In genomic region chr2:47312504-47312875, GRCh38 we compare ENCODE assay signal across 28 cellular contexts. TPM values are rescaled to one million over a fixed set of nuclear protein-coding genes. Genes with fewer than 3 reads are reported as not detected.
A peak's percentile ranks its signal among the peaks of the same experiment; 100 is the strongest.
DNase-seq lines count a peak whose midpoint lies in the region; ATAC-seq and TF ChIP-seq lines count a peak whose summit lies in the region.
"Had no signal": no experiment of that assay in that cellular context is flagged by ENCODE, and none has a peak within 500 bp of the region (broad histone marks: within the 10 kb centered on the region; RNA-seq: fewer than 3 reads in every experiment).

No MANE protein-coding gene starts in this region.

- TF ChIP-seq CTCF in HCT116 (IDR thresholded peaks at IDR 0.05 in 2 of 3, conservative IDR thresholded peaks at IDR 0.05 in 1 of 3; ENCODE audit: borderline replicate concordance in 1 of 3, insufficient read depth in 1 of 3, low read depth in 2 of 3, low read length in 2 of 3), result no peak
- no peak for TF ChIP-seq CTCF in SU-DHL-6 (IDR thresholded peaks at IDR 0.05; ENCODE audit: insufficient read depth, low read length, poor library complexity, severe bottlenecking)
- no peak for TF ChIP-seq CTCF in hepatocyte (IDR thresholded peaks at IDR 0.05; ENCODE audit: poor library complexity)
- no peak for TF ChIP-seq CTCF in smooth muscle cell (IDR thresholded peaks at IDR 0.05; ENCODE audit: borderline replicate concordance, insufficient read depth, poor library complexity, severe bottlenecking)

- H3F3A ChIP-seq in SU-DHL-6 (ENCODE audit: insufficient read depth) (peaks cover 30% of the 10 kb centered on the region), smooth muscle cell (ENCODE audit: low read depth) (peaks cover 12% of the 10 kb centered on the region)

- no peaks in the 10 kb centered on the region for H3K9me3 Mint-ChIP-seq in activated T-helper 2 cell treated with anti-CD3 and anti-CD28 coated beads, Interferon-gamma antibody, Interleukin-2, Interleukin-4, amounts not matched to agents 10 μg/mL and 5 μg/mL and 100 μg/mL, durations not matched to agents 14 hours and 24 hours and 36 hours
- H3K9me3 Mint-ChIP-seq: activated B cell treated with CpG ODN at 0.5 μM for 24 hours; activated T-cell treated with anti-CD3 and anti-CD28 coated beads, Interleukin-2, amount 50 U/mL, for 4 hours; neural crest cell; type B pancreatic cell had no signal

- no peaks in the 10 kb centered on the region for H3K36me3 Mint-ChIP-seq in activated T-helper 2 cell treated with anti-CD3 and anti-CD28 coated beads, Interferon-gamma antibody, Interleukin-2, Interleukin-4, amounts not matched to agents 10 μg/mL and 5 μg/mL and 100 μg/mL, durations not matched to agents 14 hours and 24 hours and 36 hours (ENCODE audit: low read depth)
- H3K36me3 Mint-ChIP-seq: type B pancreatic cell had no signal

- H3K4me1 ChIP-seq in HCT116 (ENCODE audit: control insufficient read depth in 1 of 2, insufficient read depth in 2 of 2, low read length in 2 of 2) (peaks cover 16 to 20% of the 10 kb centered on the region in 2 experiments; a peak in 3 of 4 replicates), hepatocyte (ENCODE audit: insufficient read depth) (peaks cover 42% of the 10 kb centered on the region), smooth muscle cell (ENCODE audit: low read depth) (peaks cover 20% of the 10 kb centered on the region)

- ATAC-seq in HCT116 (no peak), GM21723 (IDR thresholded peaks at IDR 0.05; ENCODE audit: unreplicated experiment) (no peak)
- ATAC-seq: activated T-cell treated with anti-CD3 and anti-CD28 coated beads, Interleukin-2, amount 50 U/mL, for 4 hours had no signal

- DNase-seq in HCT116 (ENCODE audit: low read depth, low spot score) (no peak), hepatocyte (ENCODE audit: low spot score) (no peak), smooth muscle cell (lab: John Stamatoyannopoulos, UW; ENCODE audit: unreplicated experiment) (no peak), UCSD-AML1 (lab: John Stamatoyannopoulos, UW; ENCODE audit: unreplicated experiment) (no peak), GM19240 (ENCODE audit: insufficient read length, low spot score) (no peak)
- DNase-seq in activated T-helper 2 cell treated with anti-CD3 and anti-CD28 coated beads, Interferon-gamma antibody, Interleukin-2, Interleukin-4, amounts not matched to agents 10 μg/mL and 5 μg/mL and 100 μg/mL, durations not matched to agents 14 hours and 24 hours and 36 hours (ENCODE audit: low spot score), result no peak
- DNase-seq: ACHN; activated B cell treated with CpG ODN at 0.5 μM for 24 hours; activated CD4-positive, alpha-beta T cell treated with anti-CD3 and anti-CD28 coated beads, Interleukin-2, amount 50 U/mL, for 1 hour; activated T-cell treated with anti-CD3 and anti-CD28 coated beads, Interleukin-2, amount 50 U/mL, for 4 hours; effector memory CD4-positive, alpha-beta T cell; KBM-7; kidney glomerular epithelial cell; NCI-H1436; NCI-H2107; NCI-H446 treated with DMSO at 0.1 percent for 48 hours; SIG-M5; stimulated activated naive CD4-positive, alpha-beta T cell treated with Interleukin-2 at 50 U/mL for 16 hours; SW 1271; T1000 had no signal

- no peak overlapping the region for H3K4me3 ChIP-seq in HCT116 (replicated peaks in 1 of 2; ENCODE audit: low read depth in 1 of 2, low read length in 2 of 2)
- H3K4me3 ChIP-seq in SU-DHL-6 (ENCODE audit: insufficient read depth, low read length, poor library complexity, severe bottlenecking), result no peak overlapping the region
- no peak overlapping the region for H3K4me3 ChIP-seq in hepatocyte
- no peak overlapping the region for H3K4me3 ChIP-seq in smooth muscle cell
- H3K4me3 ChIP-seq: BLaER1, HAP-1, lung had no signal

- H3K9me3 ChIP-seq in HCT116 (ENCODE audit: control insufficient read depth in 1 of 2, insufficient read depth in 1 of 2, low read depth in 1 of 2, low read length in 2 of 2) (no peaks in the 10 kb centered on the region), SU-DHL-6 (ENCODE audit: insufficient read depth, low read length) (no peaks in the 10 kb centered on the region), hepatocyte (ENCODE audit: low read depth) (no peaks in the 10 kb centered on the region), smooth muscle cell (replicated peaks; ENCODE audit: low read depth) (no peaks in the 10 kb centered on the region)
- H3K9me3 ChIP-seq: HAP-1 had no signal

- no peaks in the 10 kb centered on the region for H4K20me1 ChIP-seq in HCT116 (ENCODE audit: insufficient read depth)
- no peaks in the 10 kb centered on the region for H4K20me1 ChIP-seq in SU-DHL-6 (ENCODE audit: low read depth, low read length)
- H4K20me1 ChIP-seq in hepatocyte (ENCODE audit: insufficient read depth, poor library complexity, severe bottlenecking), result no peaks in the 10 kb centered on the region
- no peaks in the 10 kb centered on the region for H4K20me1 ChIP-seq in smooth muscle cell (ENCODE audit: low read depth)
- H4K20me1 ChIP-seq: BLaER1 had no signal

- H3K27ac Mint-ChIP-seq in activated T-helper 2 cell treated with anti-CD3 and anti-CD28 coated beads, Interferon-gamma antibody, Interleukin-2, Interleukin-4, amounts not matched to agents 10 μg/mL and 5 μg/mL and 100 μg/mL, durations not matched to agents 14 hours and 24 hours and 36 hours, result no peak overlapping the region

- intact Hi-C loops in HCT116 (cut with micrococcal nuclease), result no loop called here
- intact Hi-C loops in activated T-helper 2 cell treated with anti-CD3 and anti-CD28 coated beads, Interferon-gamma antibody, Interleukin-2, Interleukin-4, amounts not matched to agents 10 μg/mL and 5 μg/mL and 100 μg/mL, durations not matched to agents 14 hours and 24 hours and 36 hours (cut with micrococcal nuclease), result no loop called here

- no peak overlapping the region for H3K4me3 Mint-ChIP-seq in activated T-helper 2 cell treated with anti-CD3 and anti-CD28 coated beads, Interferon-gamma antibody, Interleukin-2, Interleukin-4, amounts not matched to agents 10 μg/mL and 5 μg/mL and 100 μg/mL, durations not matched to agents 14 hours and 24 hours and 36 hours (ENCODE audit: low read depth)
- H3K4me3 Mint-ChIP-seq: activated B cell treated with CpG ODN at 0.5 μM for 24 hours; activated T-cell treated with anti-CD3 and anti-CD28 coated beads, Interleukin-2, amount 50 U/mL, for 4 hours; brain; neural crest cell had no signal

- TF ChIP-seq POLR2A in HCT116 (IDR thresholded peaks at IDR 0.05; ENCODE audit: borderline replicate concordance, extremely low read depth, insufficient read depth, insufficient read length), result no peak

- CTCF ChIA-PET in HCT116 (lab: Charles Lee), result interaction anchor here (0.8 kb wide), 1 partner anchor 11 kb away, joined by 10 read pairs; no protein-coding TSS in a partner anchor

- POLR2A ChIA-PET in HCT116 (lab: Charles Lee), result interaction anchor here (0.9 kb wide), 1 partner anchor 309 kb away, joined by 3 read pairs; no protein-coding TSS in a partner anchor

- H3K27me3 ChIP-seq in HCT116 (ENCODE audit: insufficient read depth, low read length), result no peaks in the 10 kb centered on the region
- H3K27me3 ChIP-seq in SU-DHL-6 (ENCODE audit: low read length), result no peaks in the 10 kb centered on the region
- H3K27me3 ChIP-seq in hepatocyte, result no peaks in the 10 kb centered on the region
- H3K27me3 ChIP-seq in smooth muscle cell (ENCODE audit: low read depth), result no peaks in the 10 kb centered on the region
- H3K27me3 ChIP-seq: BLaER1 had no signal

- H3K36me3 ChIP-seq in HCT116 (ENCODE audit: control insufficient read depth in 1 of 2, insufficient read depth in 2 of 2, low read length in 2 of 2), result no peaks in the 10 kb centered on the region
- H3K36me3 ChIP-seq in SU-DHL-6 (ENCODE audit: low read length), result no peaks in the 10 kb centered on the region
- H3K36me3 ChIP-seq in hepatocyte (replicated peaks; ENCODE audit: insufficient read depth, low read depth), result no peaks in the 10 kb centered on the region
- H3K36me3 ChIP-seq in smooth muscle cell (ENCODE audit: low read depth), result no peaks in the 10 kb centered on the region
- H3K36me3 ChIP-seq: BLaER1, HAP-1 had no signal

- H3K9me2 ChIP-seq in HCT116 (ENCODE audit: insufficient read depth), result no peaks in the 10 kb centered on the region
- no peaks in the 10 kb centered on the region for H3K9me2 ChIP-seq in SU-DHL-6 (replicated peaks; ENCODE audit: insufficient read depth, low read length)
- no peaks in the 10 kb centered on the region for H3K9me2 ChIP-seq in hepatocyte (replicated peaks; ENCODE audit: insufficient read depth)

- H3K4me1 Mint-ChIP-seq in activated T-helper 2 cell treated with anti-CD3 and anti-CD28 coated beads, Interferon-gamma antibody, Interleukin-2, Interleukin-4, amounts not matched to agents 10 μg/mL and 5 μg/mL and 100 μg/mL, durations not matched to agents 14 hours and 24 hours and 36 hours (ENCODE audit: low read depth), result no peaks in the 10 kb centered on the region

- H3K27ac ChIP-seq in HCT116 (ENCODE audit: low read depth, low read length) (no peak overlapping the region), SU-DHL-6 (ENCODE audit: low read depth, low read length) (peak overlapping the region; percentile 96; the same call in 1 of the 2 replicates), hepatocyte (peak overlapping the region; percentile 89), smooth muscle cell (ENCODE audit: low read depth) (peak overlapping the region; percentile 36)
- H3K27ac ChIP-seq: BLaER1 had no signal

- TF ChIP-seq RAD21 in HCT116 (IDR thresholded peaks at IDR 0.05; ENCODE audit: low read depth), result no peak

- peaks cover 6% of the 10 kb centered on the region for H3K27me3 Mint-ChIP-seq in activated T-helper 2 cell treated with anti-CD3 and anti-CD28 coated beads, Interferon-gamma antibody, Interleukin-2, Interleukin-4, amounts not matched to agents 10 μg/mL and 5 μg/mL and 100 μg/mL, durations not matched to agents 14 hours and 24 hours and 36 hours (ENCODE audit: low read depth)
- H3K27me3 Mint-ChIP-seq: activated B cell treated with CpG ODN at 0.5 μM for 24 hours, type B pancreatic cell had no signal

- peak overlapping the region; percentile 57 for H2AFZ ChIP-seq in HCT116 (ENCODE audit: low read depth, low read length, poor library complexity, severe bottlenecking)
- H2AFZ ChIP-seq in SU-DHL-6 (ENCODE audit: low read depth, low read length, severe bottlenecking), result no peak overlapping the region
- H2AFZ ChIP-seq in hepatocyte, result no peak overlapping the region
- no peak overlapping the region for H2AFZ ChIP-seq in smooth muscle cell (ENCODE audit: low read depth)

- H3K9ac ChIP-seq in HCT116 (ENCODE audit: low read length) (no peak overlapping the region), SU-DHL-6 (ENCODE audit: low read length) (no peak overlapping the region), smooth muscle cell (ENCODE audit: low read depth) (no peak overlapping the region)
- H3K9ac ChIP-seq: BLaER1 had no signal

- RAD21 ChIA-PET in HCT116 (lab: Charles Lee; ENCODE audit: low non-redundant PET in 1 of 2, low total read pairs in 2 of 2, uncharacterized antibody in 2 of 2, unreplicated experiment in 2 of 2), result interaction anchor here (1.0 to 1.1 kb wide), 2 partner anchors 10 kb away, joined by 3 to 4 read pairs; no protein-coding TSS in a partner anchor

- BruUV-seq in HCT116 (replicated peaks; lab: Mats Ljungman, UMichigan), result no TSS peak

- H3K79me2 ChIP-seq in HCT116 (ENCODE audit: insufficient read depth, low read length) (no peaks in the 10 kb centered on the region), SU-DHL-6 (ENCODE audit: insufficient read depth, low read length) (no peaks in the 10 kb centered on the region), hepatocyte (no peaks in the 10 kb centered on the region), smooth muscle cell (ENCODE audit: low read depth) (no peaks in the 10 kb centered on the region)

- H3K4me2 ChIP-seq in HCT116 (ENCODE audit: low read length) (peak overlapping the region; percentile 43), SU-DHL-6 (ENCODE audit: low read depth, low read length, poor library complexity, severe bottlenecking) (no peak overlapping the region), hepatocyte (peak overlapping the region; percentile 42), smooth muscle cell (no peak overlapping the region)

RNA-seq across cellular contexts. Expression of gene EPCAM, which starts 56.6 kb away (rescaled TPM):
- 274 TPM for total RNA-seq in HCT116 (2021; ENCODE audit: unreplicated experiment)
- polyA plus RNA-seq in HCT116 (2012), result 191 and 235 TPM in 2 replicates
- 390 and 442 TPM in 2 replicates for total RNA-seq in hepatocyte
- polyA plus RNA-seq in hepatocyte, result 521 and 613 TPM in 2 replicates
- total RNA-seq in smooth muscle cell, result 23.4 and 26.3 TPM in 2 replicates
- 6.6 and 60.1 TPM in 2 replicates for polyA plus RNA-seq in smooth muscle cell
- total RNA-seq in activated T-helper 2 cell treated with anti-CD3 and anti-CD28 coated beads, Interferon-gamma antibody, Interleukin-2, Interleukin-4, amounts not matched to agents 10 μg/mL and 5 μg/mL and 100 μg/mL, durations not matched to agents 14 hours and 24 hours and 36 hours, result 0.11 and 0.51 TPM in 2 replicates
- total RNA-seq: activated B cell treated with CpG ODN at 0.5 μM for 24 hours had no signal

Comparison
In these comparisons a context has a peak if more than half of its experiments do, and no peak if none do; other contexts are left out.
1. H3K4me2 ChIP-seq: peak in HCT116 (single experiment) and hepatocyte (single experiment); none in SU-DHL-6 (single experiment) and smooth muscle cell (single experiment).
2. RNA of gene EPCAM, which starts 56.6 kb away (total RNA-seq): 390 to 442 TPM in hepatocyte, 274 TPM in HCT116 (single experiment) and 23.4 to 26.3 TPM in smooth muscle cell; 0.11 to 0.51 TPM in activated T-helper 2 cell treated with anti-CD3 and anti-CD28 coated beads, Interferon-gamma antibody, Interleukin-2, Interleukin-4, amounts not matched to agents 10 μg/mL and 5 μg/mL and 100 μg/mL, durations not matched to agents 14 hours and 24 hours and 36 hours; every median in the first group is over 10 times any median in the second.